Comparison of ENCODE assay signal across 14 cellular contexts in the genomic region with DNA sequence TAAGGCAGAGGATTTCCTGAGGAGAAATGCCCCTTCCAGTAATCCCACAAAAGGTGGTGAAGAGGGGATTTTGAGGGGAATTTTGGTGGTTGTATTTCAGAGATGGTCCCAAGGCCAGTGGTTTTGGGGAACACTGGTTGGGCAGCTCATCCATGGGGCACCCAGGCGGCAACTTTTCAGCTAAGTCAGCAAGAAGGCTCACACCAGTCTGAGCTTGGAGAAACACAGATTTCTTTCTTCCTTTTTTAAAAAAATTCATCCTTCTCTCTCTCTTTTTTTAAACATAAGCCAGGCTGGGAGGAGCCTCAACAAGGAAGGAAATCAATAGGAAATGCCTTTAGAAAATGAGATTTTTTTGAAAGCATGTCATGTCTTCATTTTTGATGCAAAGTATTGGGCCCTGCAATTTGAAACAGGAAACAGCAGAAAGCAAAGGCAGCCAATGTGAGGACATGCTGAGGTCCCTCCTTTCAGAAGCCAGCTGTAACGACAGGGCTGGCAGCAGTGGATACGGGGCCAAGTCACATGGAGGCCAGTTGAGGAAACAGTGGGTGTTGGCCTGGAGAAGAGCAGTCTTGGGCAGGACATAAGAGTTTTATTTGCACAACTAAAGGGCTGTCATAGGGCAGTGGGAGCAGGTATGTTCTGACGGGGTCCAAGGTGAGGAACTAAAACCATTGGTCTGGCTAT.
A peak's percentile ranks its signal among the peaks of the same experiment; 100 is the strongest.
DNase-seq lines count a peak whose midpoint lies in the region; ATAC-seq, FAIRE-seq and TF ChIP-seq lines count a peak whose summit lies in the region.
"Had no signal": no experiment of that assay in that cellular context is flagged by ENCODE, and none has a peak within 500 bp of the region (broad histone marks: within the 10 kb centered on the region; RNA-seq: fewer than 3 reads in every experiment).

No MANE protein-coding gene starts in this region.

- FAIRE-seq in GM19239 (lab: Jason Lieb, UNC): no peak
- FAIRE-seq: A204.1, small intestine had no signal

- DNase-seq in Right ventricle myocardium inferior (ENCODE audit: missing footprints): peak; percentile 76
- no peak for DNase-seq in cardiac septum (ENCODE audit: low spot score)
- DNase-seq in left ventricle myocardium superior: peak; percentile 60
- no peak for DNase-seq in omental fat pad (ENCODE audit: low spot score)
- no peak for DNase-seq in ovary
- no peak for DNase-seq in GM19239 (ENCODE audit: insufficient read length, low spot score)
- no peak for DNase-seq in GM10248 (ENCODE audit: extremely low spot score)
- DNase-seq: activated CD4-positive, alpha-beta T cell treated with anti-CD3 and anti-CD28 coated beads for 48 hours; DMS 273 treated with DMSO at 0.1 percent for 48 hours; PC-9; small intestine; T-helper 1 cell had no signal

- intact Hi-C loops in Right ventricle myocardium inferior (cut with DNase I) (no loop called here), cardiac septum (cut with DNase I) (no loop called here), left ventricle myocardium superior (cut with micrococcal nuclease) (no loop called here), ovary (cut with DNase I) (loop anchor here in 1 of 4 donors (5.0 kb wide), 1 partner anchor 53 kb away; no protein-coding TSS in a partner anchor)

- WGBS in ovary, 3 donors: 60 to 67% (median 61%) methylated on average over 4 of the region's 4 CpGs

- H3K9me3 ChIP-seq in ovary: no peaks in the 10 kb centered on the region

- CTCF ChIA-PET in GM10248 (lab: Yijun Ruan, JAX): interaction anchor here (2.5 kb wide), 1 partner anchor 15 kb away, joined by 7 read pairs; no protein-coding TSS in a partner anchor

- H3K27me3 ChIP-seq in ovary: no peaks in the 10 kb centered on the region

- no peak for TF ChIP-seq POLR2A in ovary (IDR thresholded peaks at IDR 0.05)

- no peaks in the 10 kb centered on the region for H3K4me1 ChIP-seq in ovary (ENCODE audit: insufficient read depth)

- no peak for TF ChIP-seq CTCF in omental fat pad (IDR thresholded peaks at IDR 0.05)
- no peak for TF ChIP-seq CTCF in ovary (IDR thresholded peaks at IDR 0.05)
- no peak for TF ChIP-seq CTCF in GM10248 (IDR thresholded peaks at IDR 0.05; ENCODE audit: control extremely low read depth, extremely low read depth, low read depth, missing control alignments)

- H3K27ac ChIP-seq in ovary: no peak overlapping the region
- H3K27ac ChIP-seq: PC-9 had no signal

- POLR2A ChIA-PET in GM10248 (lab: Yijun Ruan, JAX): no interaction called here

- ATAC-seq in Right ventricle myocardium inferior: peak; percentile 81
- peak; percentile 89 for ATAC-seq in left ventricle myocardium superior
- peak; percentile 42 for ATAC-seq in omental fat pad (ENCODE audit: low FRiP score)
- no peak for ATAC-seq in GM18909 (IDR thresholded peaks at IDR 0.05; ENCODE audit: poor library complexity, unreplicated experiment)

- no peaks in the 10 kb centered on the region for H3K36me3 ChIP-seq in ovary

- H3K4me3 ChIP-seq in ovary: no peak overlapping the region
- H3K4me3 ChIP-seq: PC-9 had no signal

- TF ChIP-seq EP300 in ovary (IDR thresholded peaks at IDR 0.05): no peak

Comparison
In these comparisons a context has a peak if more than half of its experiments do, and no peak if none do; other contexts are left out.
1. DNase-seq: peak in Right ventricle myocardium inferior (single experiment) and left ventricle myocardium superior (single experiment); none in cardiac septum (single experiment), omental fat pad (single experiment), ovary (0 of 5), GM19239 (single experiment) and GM10248 (single experiment).